Comparison of ENCODE assay signal across 3 cellular contexts in genomic region chr12:93005928-93006654, GRCh38.
TF ChIP-seq lines count a peak whose summit lies in the region.

No MANE protein-coding gene starts in this region.

TF ChIP-seq in A549, 52 proteins besides CTCF, POLR2A, EP300 and RAD21:
- TF ChIP-seq CEBPB (IDR thresholded peaks at IDR 0.05) (no peak), JUNB (IDR thresholded peaks at IDR 0.05) (no peak), MYC (IDR thresholded peaks at IDR 0.05; ENCODE audit: borderline replicate concordance, low read length) (no peak), SREBF2 (IDR thresholded peaks at IDR 0.05) (no peak), CBX8 (IDR thresholded peaks at IDR 0.05) (no peak), HDAC2 (IDR thresholded peaks at IDR 0.05) (no peak), PHF8 (IDR thresholded peaks at IDR 0.05; ENCODE audit: borderline replicate concordance, low read depth) (no peak), RFX5 (IDR thresholded peaks at IDR 0.05) (no peak), HOXA7 (CRISPR knock-in tag; IDR thresholded peaks at IDR 0.05) (no peak), FOXS1 (CRISPR knock-in tag; IDR thresholded peaks at IDR 0.05) (no peak), USF2 (IDR thresholded peaks at IDR 0.05) (no peak), BHLHE40 (IDR thresholded peaks at IDR 0.05; ENCODE audit: low read depth, low read length) (no peak)
TF ChIP-seq in A549: peak in this region for 0.

TF ChIP-seq in IMR-90, 13 proteins besides CTCF, POLR2A, EP300 and RAD21:
- TF ChIP-seq RFX5 (IDR thresholded peaks at IDR 0.05; ENCODE audit: low read depth, low read length) (no peak), MAFK (IDR thresholded peaks at IDR 0.05; ENCODE audit: low read depth, low read length) (no peak)

TF ChIP-seq in endothelial cell of umbilical vein, 7 proteins besides CTCF, POLR2A, EP300 and RAD21:
- TF ChIP-seq MYC (IDR thresholded peaks at IDR 0.05; ENCODE audit: low read depth, low read length): no peak
- no peak for TF ChIP-seq FOS (IDR thresholded peaks at IDR 0.05; ENCODE audit: borderline replicate concordance, insufficient read depth, low read length)
- no peak for TF ChIP-seq JUN (IDR thresholded peaks at IDR 0.05; ENCODE audit: borderline replicate concordance, insufficient read depth, insufficient read length, low read depth)
- TF ChIP-seq EZH2 (IDR thresholded peaks at IDR 0.05; ENCODE audit: borderline replicate concordance, low read depth, low read length, severe bottlenecking): no peak
- TF ChIP-seq POLR2AphosphoS5 (IDR thresholded peaks at IDR 0.05; ENCODE audit: insufficient read depth, low read depth, low read length): no peak
- no peak for TF ChIP-seq GATA2 (IDR thresholded peaks at IDR 0.05; ENCODE audit: insufficient read depth, insufficient read length, low read depth, low read length)
- no peak for TF ChIP-seq MAX (IDR thresholded peaks at IDR 0.05; ENCODE audit: insufficient read depth, insufficient read length)
TF ChIP-seq in endothelial cell of umbilical vein: peak in this region for 0.
